In the genomic region with DNA sequence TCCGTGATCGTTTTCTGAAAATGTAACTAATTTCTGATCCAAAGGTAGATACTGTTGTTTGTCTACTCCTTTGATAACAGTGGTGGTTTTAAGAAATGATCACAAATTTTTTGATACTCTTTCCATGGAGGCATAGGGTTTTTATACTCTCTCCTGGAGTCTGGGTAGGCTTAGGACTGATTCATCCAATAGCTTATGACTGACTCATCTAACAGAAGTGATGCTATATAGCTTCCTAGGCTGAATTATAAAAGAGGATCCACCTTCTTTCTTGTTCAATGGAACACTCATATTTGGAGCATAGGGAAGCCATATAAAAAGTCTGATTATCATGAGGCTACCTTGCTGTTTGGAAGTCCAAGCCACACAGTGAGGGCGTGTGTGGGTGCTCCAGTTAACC, we compare ENCODE assay signal across 15 cellular contexts.
DNase-seq lines count a peak whose midpoint lies in the region; ATAC-seq, FAIRE-seq and TF ChIP-seq lines count a peak whose summit lies in the region.
"Had no signal": no experiment of that assay in that cellular context is flagged by ENCODE, and none has a peak within 500 bp of the region (broad histone marks: within the 10 kb centered on the region; RNA-seq: fewer than 3 reads in every experiment).

No MANE protein-coding gene starts in this region.

- POLR2A ChIA-PET in IMR-90 (lab: Charles Lee; ENCODE audit: unreplicated experiment): no interaction called here

- no peaks in the 10 kb centered on the region for H4K20me1 ChIP-seq in IMR-90 (ENCODE audit: insufficient read depth, low read length)

- H3K36me3 ChIP-seq in IMR-90 (ENCODE audit: control insufficient read depth, insufficient read depth, low read length) (no peaks in the 10 kb centered on the region), pancreas (no peaks in the 10 kb centered on the region)
- H3K36me3 ChIP-seq: left lung, suprapubic skin had no signal

- CTCF ChIA-PET in IMR-90 (lab: Yijun Ruan, JAX): interaction anchor here (2.0 kb wide), 1 partner anchor 10 kb away, joined by 6 read pairs; no protein-coding TSS in a partner anchor

- H3K4me1 ChIP-seq in IMR-90 (ENCODE audit: control insufficient read depth, insufficient read depth, low read length): peaks cover 1% of the 10 kb centered on the region; the same call in 1 of the 2 replicates
- no peaks in the 10 kb centered on the region for H3K4me1 ChIP-seq in pancreas
- H3K4me1 ChIP-seq: left lung, suprapubic skin had no signal

- H3K4me3 ChIP-seq in IMR-90 (ENCODE audit: insufficient read depth, low read depth, low read length): no peak overlapping the region
- H3K4me3 ChIP-seq in astrocyte of the spinal cord (ENCODE audit: low read depth, low read length): no peak overlapping the region
- no peak overlapping the region for H3K4me3 ChIP-seq in pancreas
- H3K4me3 ChIP-seq: left lung, suprapubic skin had no signal

- no peak overlapping the region for H3K14ac ChIP-seq in IMR-90 (replicated peaks; ENCODE audit: low read depth, low read length)

- no peak overlapping the region for H3K9ac ChIP-seq in IMR-90 (ENCODE audit: low read depth, low read length)

- no peak overlapping the region for H2AK9ac ChIP-seq in IMR-90 (replicated peaks; ENCODE audit: low read depth, low read length, poor library complexity)

- no peak overlapping the region for H2AFZ ChIP-seq in IMR-90 (replicated peaks; ENCODE audit: low read length, poor library complexity)

- dilution Hi-C loops in IMR-90 (cut with HindIII; ENCODE audit: low sequenced_read_pairs, unreplicated experiment): no loop called here

- WGBS in IMR-90 (ENCODE audit: extremely low coverage in 2 of 2, insufficient read length in 1 of 2), 2 experiments: no CpG with 5 or more reads among the region's 3 CpGs
- 58 to 80% methylated on average over 3 of the region's 3 CpGs for WGBS in pancreas, 2 donors

- H2BK5ac ChIP-seq in IMR-90 (ENCODE audit: low read depth, low read length, poor library complexity, severe bottlenecking): no peak overlapping the region

- DNase-seq in Daoy (ENCODE audit: low read depth) (peak; percentile 21), IMR-90 (peak; percentile 65), astrocyte of the spinal cord (ENCODE audit: low read depth, low spot score) (peak; percentile 44), islet precursor cell (peak; percentile 8), epidermal melanocyte (ENCODE audit: insufficient read length, low spot score) (no peak), NCI-H774 (lab: John Stamatoyannopoulos, UW) (no peak), pancreas (no peak), NCI-H2107 (lab: John Stamatoyannopoulos, UW) (no peak)
- DNase-seq: activated CD4-positive, alpha-beta T cell treated with anti-CD3 and anti-CD28 coated beads for 48 hours; activated naive CD8-positive, alpha-beta T cell treated with anti-CD3 and anti-CD28 coated beads, Interleukin-2, amount 10 ng/mL, durations not matched to agents 7 days and 5 days; DMS79; left lung; NCI-H2171 treated with DMSO at 0.1 percent for 48 hours; NCI-H69 had no signal

- intact Hi-C loops in IMR-90 (cut with micrococcal nuclease): no loop called here
- intact Hi-C loops in pancreas (cut with DNase I): no loop called here

- H2BK120ac ChIP-seq in IMR-90 (ENCODE audit: low read depth, low read length): no peak overlapping the region

- no peaks in the 10 kb centered on the region for H3K27me3 ChIP-seq in IMR-90 (ENCODE audit: control insufficient read depth, insufficient read depth, low read length)
- H3K27me3 ChIP-seq in pancreas: no peaks in the 10 kb centered on the region
- H3K27me3 ChIP-seq: left lung, suprapubic skin had no signal

- H3K56ac ChIP-seq in IMR-90 (ENCODE audit: extremely low read depth, insufficient read depth, low read length): no peak overlapping the region

- H3K9me1 ChIP-seq in IMR-90 (ENCODE audit: insufficient read depth, low read length): no peaks in the 10 kb centered on the region

- no peak overlapping the region for H4K5ac ChIP-seq in IMR-90 (ENCODE audit: low read depth, low read length)

- H4K8ac ChIP-seq in IMR-90 (ENCODE audit: low read depth in 2 of 2, low read length in 2 of 2): no peak overlapping the region

- no peak overlapping the region for H3K23ac ChIP-seq in IMR-90 (ENCODE audit: low read depth, low read length)

- no peak overlapping the region for H2BK15ac ChIP-seq in IMR-90 (ENCODE audit: low read depth, low read length)

- H4K91ac ChIP-seq in IMR-90 (ENCODE audit: insufficient read depth, low read depth, low read length): no peak overlapping the region

- H3K4ac ChIP-seq in IMR-90 (ENCODE audit: low read depth, low read length): no peak overlapping the region

- in situ Hi-C loops in IMR-90 (cut with MboI; ENCODE audit: low sequenced_read_pairs) (no loop called here), astrocyte of the spinal cord (cut with HindIII; ENCODE audit: low sequenced_read_pairs) (no loop called here)

- ATAC-seq in IMR-90 (ENCODE audit: low read depth) (peak; percentile 48; the same call in 1 of the 2 replicates), pancreas (no peak)
- ATAC-seq: left lung had no signal

- H3K27ac ChIP-seq in IMR-90 (ENCODE audit: insufficient read depth, low read length) (no peak overlapping the region), pancreas (no peak overlapping the region)
- H3K27ac ChIP-seq: left lung, suprapubic skin had no signal

- FAIRE-seq in pancreas (lab: Jason Lieb, UNC): no peak

- BruUV-seq in IMR-90 (replicated peaks; lab: Mats Ljungman, UMichigan): no TSS peak

- TF ChIP-seq CTCF in IMR-90 (conservative IDR thresholded peaks at IDR 0.05; ENCODE audit: low read depth, low read length): no peak
- TF ChIP-seq CTCF in astrocyte of the spinal cord (IDR thresholded peaks at IDR 0.05; ENCODE audit: low read depth, low read length): no peak
- TF ChIP-seq CTCF in pancreas (IDR thresholded peaks at IDR 0.05): no peak

- H3K4me2 ChIP-seq in IMR-90 (ENCODE audit: low read depth, low read length): no peak overlapping the region

- no peak for TF ChIP-seq POLR2A in IMR-90 (IDR thresholded peaks at IDR 0.05; ENCODE audit: low read depth, low read length)

- H3K9me3 ChIP-seq in IMR-90 (ENCODE audit: control insufficient read depth, insufficient read depth, low read length) (no peaks in the 10 kb centered on the region), pancreas (no peaks in the 10 kb centered on the region)
- H3K9me3 ChIP-seq: suprapubic skin had no signal

- no peaks in the 10 kb centered on the region for H3K79me1 ChIP-seq in IMR-90 (ENCODE audit: low read depth in 1 of 2, low read length in 2 of 2)

- TF ChIP-seq RAD21 in IMR-90 (IDR thresholded peaks at IDR 0.05; ENCODE audit: low read length): no peak

- H2AK5ac ChIP-seq in IMR-90 (ENCODE audit: low read depth, low read length): no peak overlapping the region

- H2BK20ac ChIP-seq in IMR-90 (ENCODE audit: low read depth, low read length): no peak overlapping the region

- H3K18ac ChIP-seq in IMR-90 (ENCODE audit: low read depth, low read length): no peak overlapping the region

TF ChIP-seq in IMR-90, 13 proteins besides CTCF, POLR2A, EP300 and RAD21:
- no peak for TF ChIP-seq BHLHE40 (IDR thresholded peaks at IDR 0.05; ENCODE audit: low read depth, low read length)
- TF ChIP-seq SMC3 (IDR thresholded peaks at IDR 0.05; ENCODE audit: low read depth, low read length): no peak
- no peak for TF ChIP-seq FOS (IDR thresholded peaks at IDR 0.05; ENCODE audit: low read depth, low read length)
- no peak for TF ChIP-seq USF2 (IDR thresholded peaks at IDR 0.05; ENCODE audit: low read depth, low read length)

Comparison
In these comparisons a context has a peak if more than half of its experiments do, and no peak if none do; other contexts are left out.
1. DNase-seq: peak in Daoy (single experiment), IMR-90 (single experiment), astrocyte of the spinal cord (single experiment) and islet precursor cell (single experiment); none in epidermal melanocyte (single experiment), NCI-H774 (single experiment), pancreas (0 of 6) and NCI-H2107 (single experiment).